10 cellular contexts compared by ENCODE assay signal in the genomic region with DNA sequence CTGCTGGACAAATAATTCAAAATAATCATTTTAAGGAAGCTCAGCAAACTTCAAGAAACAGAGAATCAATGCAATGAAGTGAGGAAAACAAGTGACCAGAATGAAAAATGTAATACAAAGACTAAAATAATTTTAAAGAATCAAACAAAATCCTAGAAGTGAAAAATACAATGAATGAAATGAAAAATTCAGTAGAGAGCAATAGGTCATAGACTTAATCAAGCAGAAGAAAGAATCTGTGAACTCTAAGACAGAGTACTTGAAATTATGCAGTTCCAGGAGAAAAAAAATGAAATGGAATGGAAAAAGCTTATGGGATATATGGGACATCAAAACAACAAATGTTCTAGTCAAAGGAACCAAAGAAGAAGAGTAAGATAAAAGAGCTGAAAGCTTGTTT. TPM values are rescaled to one million over a fixed set of nuclear protein-coding genes. Genes with fewer than 3 reads are reported as not detected.
"Had no signal": no experiment of that assay in that cellular context is flagged by ENCODE, and none has a peak within 500 bp of the region (broad histone marks: within the 10 kb centered on the region; RNA-seq: fewer than 3 reads in every experiment).

No MANE protein-coding gene starts in this region.

- H3K27ac ChIP-seq: HL-60, KMS-11 had no signal

- H3K9ac ChIP-seq: KMS-11 had no signal

- FAIRE-seq: HTR-8/SVneo, K562 had no signal

- H3K4me3 ChIP-seq: K562 had no signal

- ATAC-seq: K562 had no signal

- DNase-seq: IMR-90, KBM-7, KG1 had no signal

- H3K4me2 ChIP-seq: KMS-11 had no signal

RNA-seq across cellular contexts. Expression of a gene that starts 17.5 kb away (rescaled TPM):
- total RNA-seq: HT-29, HT1080, IMR-90, K562 had no signal
- polyA plus RNA-seq: IgD-negative memory B cell, IMR-90, K562 had no signal
